ENCODE assay signal across 11 cellular contexts in the genomic region with DNA sequence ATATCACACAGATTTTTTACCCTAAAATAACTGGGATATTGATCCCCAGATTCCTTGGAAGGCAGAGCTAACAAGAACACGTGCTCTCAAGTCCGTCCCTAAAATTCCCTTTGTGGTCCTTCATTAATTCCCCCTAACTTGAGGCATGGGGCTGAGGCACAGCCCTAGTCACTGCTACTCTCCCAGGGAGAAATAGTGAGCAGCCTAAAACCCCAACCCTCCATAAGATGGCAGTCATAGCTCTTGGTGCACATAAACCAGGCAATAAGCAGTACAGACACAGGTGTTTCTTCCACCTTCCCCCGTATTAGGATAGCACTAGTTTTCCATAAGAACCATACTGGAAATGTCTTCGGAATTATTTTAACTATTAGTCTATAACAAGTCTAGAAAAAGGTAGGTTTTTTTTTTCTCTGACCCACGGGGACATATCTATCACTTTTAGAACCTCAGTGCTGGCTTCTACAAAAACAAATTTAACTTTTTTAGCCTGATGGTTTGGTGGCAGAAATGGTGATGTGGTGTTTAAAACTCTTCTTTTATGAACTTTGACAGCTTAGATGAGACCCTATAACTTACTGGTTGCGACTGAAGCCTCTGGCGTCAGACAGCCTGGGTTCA. TPM values are rescaled to one million over a fixed set of nuclear protein-coding genes. Genes with fewer than 3 reads are reported as not detected.
DNase-seq lines count a peak whose midpoint lies in the region; ATAC-seq and TF ChIP-seq lines count a peak whose summit lies in the region.
"Had no signal": no experiment of that assay in that cellular context is flagged by ENCODE, and none has a peak within 500 bp of the region (broad histone marks: within the 10 kb centered on the region; RNA-seq: fewer than 3 reads in every experiment).

No MANE protein-coding gene starts in this region.

- H3K27ac Mint-ChIP-seq in osteocyte (ENCODE audit: unreplicated experiment), result no peak overlapping the region

- H3K9me3 ChIP-seq in adipocyte (ENCODE audit: control insufficient read depth, low read length), result no peaks in the 10 kb centered on the region
- H3K9me3 ChIP-seq: BLaER1 treated with 17β-estradiol and CSF1 and Interleukin-3, amounts not matched to agents 10 nM and 100 nM had no signal

- H3K4me1 ChIP-seq in adipocyte (ENCODE audit: control insufficient read depth, insufficient read depth, low read length), result peaks cover 49% of the 10 kb centered on the region

- peak; percentile 12 for DNase-seq in NCI-H2227 (lab: John Stamatoyannopoulos, UW; ENCODE audit: unreplicated experiment)
- DNase-seq in NCI-H2227 treated with DMSO at 0.1 percent for 48 hours (lab: John Stamatoyannopoulos, UW), result no peak
- peak; percentile 58 for DNase-seq in NAMALWA (ENCODE audit: low spot score)
- DNase-seq in adipocyte (ENCODE audit: low read depth), result peak; percentile 30
- DNase-seq in osteocyte (ENCODE audit: extremely low spot score, unreplicated experiment), result no peak
- DNase-seq in KG1 (lab: John Stamatoyannopoulos, UW), result no peak

- H3K4me1 Mint-ChIP-seq in osteocyte (ENCODE audit: unreplicated experiment), result peaks cover 40% of the 10 kb centered on the region

- H3K4me3 ChIP-seq in adipocyte (ENCODE audit: low read length), result no peak overlapping the region
- H3K4me3 ChIP-seq: BLaER1 treated with 17β-estradiol and CSF1 and Interleukin-3, amounts not matched to agents 10 nM and 100 nM had no signal

- no peaks in the 10 kb centered on the region for H3K27me3 ChIP-seq in adipocyte (replicated peaks; ENCODE audit: control insufficient read depth, insufficient read depth, low read length)

- H3K36me3 ChIP-seq in adipocyte (ENCODE audit: control insufficient read depth, insufficient read depth, low read length, severe bottlenecking), result no peaks in the 10 kb centered on the region
- H3K36me3 ChIP-seq: BLaER1 treated with 17β-estradiol and CSF1 and Interleukin-3, amounts not matched to agents 10 nM and 100 nM had no signal

- H3K36me3 Mint-ChIP-seq in osteocyte (ENCODE audit: unreplicated experiment), result no peaks in the 10 kb centered on the region

- H3K9ac ChIP-seq in adipocyte (ENCODE audit: low read length), result no peak overlapping the region
- H3K9ac ChIP-seq: BLaER1 treated with 17β-estradiol and CSF1 and Interleukin-3, amounts not matched to agents 10 nM and 100 nM had no signal

- H3K4me3 Mint-ChIP-seq in osteocyte (ENCODE audit: unreplicated experiment), result no peak overlapping the region

- no peak for ATAC-seq in HG03175 (IDR thresholded peaks at IDR 0.05; ENCODE audit: unreplicated experiment)
- no peak for ATAC-seq in HG02840 (IDR thresholded peaks at IDR 0.05; ENCODE audit: low FRiP score, unreplicated experiment)
- ATAC-seq: left lobe of liver had no signal

- H3K9me3 Mint-ChIP-seq in osteocyte (ENCODE audit: unreplicated experiment), result no peaks in the 10 kb centered on the region

- peak; percentile 44 for TF ChIP-seq CTCF in osteocyte (IDR thresholded peaks at IDR 0.05)

- no peaks in the 10 kb centered on the region for H3K27me3 Mint-ChIP-seq in osteocyte (ENCODE audit: unreplicated experiment)

RNA-seq across cellular contexts. Expression of gene ARHGEF40, which starts 3.1 kb away (rescaled TPM):
- total RNA-seq in osteocyte, result 126 and 139 TPM in 2 replicates

RNA-seq across cellular contexts. Expression of gene RNASE8, which starts 9.4 kb away (rescaled TPM):
- not detected in 2 replicates for total RNA-seq in osteocyte
- total RNA-seq: left lobe of liver, urinary bladder had no signal

RNA-seq across cellular contexts. Expression of gene RNASE7, which starts 24.8 kb away (rescaled TPM):
- not detected in 2 replicates for total RNA-seq in osteocyte
- total RNA-seq: urinary bladder had no signal

RNA-seq across cellular contexts. Expression of gene ZNF219, which starts 31.5 kb away (rescaled TPM):
- total RNA-seq in osteocyte, result 20.5 and 25.2 TPM in 2 replicates

RNA-seq across cellular contexts. Expression of gene RNASE13, which starts 32.4 kb away (rescaled TPM):
- not detected in 2 replicates for total RNA-seq in osteocyte
- total RNA-seq: urinary bladder had no signal

Comparison
In these comparisons a context has a peak if more than half of its experiments do, and no peak if none do; other contexts are left out.
1. DNase-seq: peak in NCI-H2227 (single experiment), NAMALWA (single experiment) and adipocyte (single experiment); none in NCI-H2227 treated with DMSO at 0.1 percent for 48 hours (single experiment), osteocyte (single experiment) and KG1 (single experiment).